13 cellular contexts compared by ENCODE assay signal in the genomic region with DNA sequence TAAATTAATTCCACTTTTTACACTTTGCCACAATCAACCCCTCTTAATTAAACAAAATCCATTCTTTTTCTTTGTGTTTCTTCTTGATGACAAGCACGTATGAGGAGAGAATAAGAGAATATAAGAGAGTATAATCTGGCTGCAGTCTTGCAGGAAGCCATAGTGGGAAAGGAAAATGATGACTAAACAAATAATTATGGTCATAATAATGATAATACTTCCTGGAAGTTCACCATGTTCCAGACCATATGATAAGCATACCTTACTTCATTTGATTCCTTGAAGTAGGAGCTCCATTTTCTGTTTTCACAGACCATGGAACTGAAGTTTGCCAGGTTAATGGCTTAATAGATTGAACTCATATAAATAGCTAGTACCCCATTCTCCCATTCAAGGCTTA.
"Had no signal": no experiment of that assay in that cellular context is flagged by ENCODE, and none has a peak within 500 bp of the region (broad histone marks: within the 10 kb centered on the region; RNA-seq: fewer than 3 reads in every experiment).

No MANE protein-coding gene starts in this region.

- ATAC-seq: activated T-helper 17 cell treated with anti-CD3 and anti-CD28 coated beads, Interleukin-2, amount 50 U/mL, for 72 hours; left colon; mucosa of descending colon; naive thymus-derived CD8-positive, alpha-beta T cell had no signal

- H3K36me3 ChIP-seq: brain microvascular endothelial cell, right atrium auricular region had no signal

- H3K9me3 ChIP-seq: mucosa of descending colon, right atrium auricular region had no signal

- H3K27ac ChIP-seq: brain microvascular endothelial cell, right atrium auricular region had no signal

- H3K4me1 ChIP-seq: right atrium auricular region had no signal

- H3K27me3 ChIP-seq: brain microvascular endothelial cell, right atrium auricular region had no signal

- H3K4me3 ChIP-seq: lung, mucosa of descending colon, right atrium auricular region had no signal

- DNase-seq: activated CD4-positive, alpha-beta T cell treated with anti-CD3 and anti-CD28 coated beads, Interleukin-2, amount 10 ng/mL, durations not matched to agents 7 days and 5 days; activated CD4-positive, CD25-positive, alpha-beta regulatory T cell; activated T-cell treated with anti-CD3 and anti-CD28 coated beads for 4 hours; amniotic stem cell; brain microvascular endothelial cell; hippocampal formation; left colon; mucosa of descending colon; naive thymus-derived CD8-positive, alpha-beta T cell; stimulated activated naive CD4-positive, alpha-beta T cell treated with Interleukin-2 at 50 U/mL for 16 hours had no signal
